Comparison of ENCODE assay signal across 12 cellular contexts in genomic region chr14:106528717-106529116, GRCh38.
DNase-seq lines count a peak whose midpoint lies in the region; ATAC-seq and TF ChIP-seq lines count a peak whose summit lies in the region.
"Had no signal": no experiment of that assay in that cellular context is flagged by ENCODE, and none has a peak within 500 bp of the region (broad histone marks: within the 10 kb centered on the region; RNA-seq: fewer than 3 reads in every experiment).

No MANE protein-coding gene starts in this region.

- H3K27ac Mint-ChIP-seq in GM23338 = no peak overlapping the region
- H3K27ac Mint-ChIP-seq in activated naive CD4-positive, alpha-beta T cell treated with anti-CD3 and anti-CD28 coated beads for 36 hours = no peak overlapping the region
- H3K27ac Mint-ChIP-seq: CD4-positive, alpha-beta T cell had no signal

- H3K4me2 ChIP-seq in GM23338 (no peak overlapping the region), mesendoderm (ENCODE audit: low read length) (no peak overlapping the region)

- no peak overlapping the region for H3K18ac ChIP-seq in mesendoderm (ENCODE audit: low read length)

- H4K5ac ChIP-seq in mesendoderm (ENCODE audit: low read length) = no peak overlapping the region

- no peak overlapping the region for H2AK5ac ChIP-seq in mesendoderm (ENCODE audit: low read length)

- H3K36me3 ChIP-seq in GM23338 (ENCODE audit: insufficient read depth) = peaks cover 28% of the 10 kb centered on the region
- H3K36me3 ChIP-seq in mesendoderm (ENCODE audit: control insufficient read depth, insufficient read depth, low read length) = no peaks in the 10 kb centered on the region
- H3K36me3 ChIP-seq: HAP-1 had no signal

- H3K4me3 Mint-ChIP-seq in GM23338 = no peak overlapping the region
- H3K4me3 Mint-ChIP-seq in activated naive CD4-positive, alpha-beta T cell treated with anti-CD3 and anti-CD28 coated beads for 36 hours = no peak overlapping the region
- H3K4me3 Mint-ChIP-seq: CD4-positive, alpha-beta T cell had no signal

- no peak overlapping the region for H4K8ac ChIP-seq in mesendoderm (ENCODE audit: low read depth, low read length)

- CTCF ChIA-PET in activated naive CD4-positive, alpha-beta T cell treated with anti-CD3 and anti-CD28 coated beads for 36 hours (lab: Charles Lee) = interaction anchor here (1.0 to 5.2 kb wide), 9 partner anchors 10 to 111 kb away, joined by 3 to 35 read pairs (median 7); no protein-coding TSS in a partner anchor

- H2AFZ ChIP-seq in GM23338 = no peak overlapping the region

- no peak for ATAC-seq in GM23338

- H3F3A ChIP-seq in GM23338 (replicated peaks; ENCODE audit: low read depth) = no peaks in the 10 kb centered on the region

- H3K36me3 Mint-ChIP-seq in GM23338 (ENCODE audit: low read depth) = peaks cover 30% of the 10 kb centered on the region
- no peaks in the 10 kb centered on the region for H3K36me3 Mint-ChIP-seq in activated naive CD4-positive, alpha-beta T cell treated with anti-CD3 and anti-CD28 coated beads for 36 hours (ENCODE audit: low read depth)

- H3K9ac ChIP-seq in mesendoderm (ENCODE audit: low read length) = no peak overlapping the region

- H2BK120ac ChIP-seq in mesendoderm (ENCODE audit: low read depth, low read length) = no peak overlapping the region

- H3K4me1 Mint-ChIP-seq in GM23338 = no peaks in the 10 kb centered on the region
- H3K4me1 Mint-ChIP-seq in activated naive CD4-positive, alpha-beta T cell treated with anti-CD3 and anti-CD28 coated beads for 36 hours (ENCODE audit: low read depth) = peaks cover 3% of the 10 kb centered on the region

- H3K4me3 ChIP-seq in GM23338 (no peak overlapping the region), mesendoderm (ENCODE audit: low read length) (no peak overlapping the region)
- H3K4me3 ChIP-seq: HAP-1 had no signal

- H3K27me3 Mint-ChIP-seq in GM23338 (ENCODE audit: insufficient read depth, low read depth, poor library complexity) = peaks cover 4% of the 10 kb centered on the region
- H3K27me3 Mint-ChIP-seq in activated naive CD4-positive, alpha-beta T cell treated with anti-CD3 and anti-CD28 coated beads for 36 hours (ENCODE audit: low read depth) = peaks cover 20% of the 10 kb centered on the region

- no peak overlapping the region for H2BK15ac ChIP-seq in mesendoderm (replicated peaks; ENCODE audit: low read depth)

- H3K79me2 ChIP-seq in GM23338 (replicated peaks; ENCODE audit: insufficient read depth) (no peaks in the 10 kb centered on the region), mesendoderm (ENCODE audit: control insufficient read depth, insufficient read depth, low read length) (no peaks in the 10 kb centered on the region)

- no peaks in the 10 kb centered on the region for H3K4me1 ChIP-seq in GM23338 (ENCODE audit: insufficient read depth)
- H3K4me1 ChIP-seq in mesendoderm (ENCODE audit: control insufficient read depth, low read depth, low read length) = no peaks in the 10 kb centered on the region
- H3K4me1 ChIP-seq: Caco-2, HAP-1 had no signal

- intact Hi-C loops in activated naive CD4-positive, alpha-beta T cell treated with anti-CD3 and anti-CD28 coated beads for 36 hours (cut with micrococcal nuclease) = no loop called here

- H4K20me1 ChIP-seq in GM23338 (replicated peaks; ENCODE audit: insufficient read depth) = no peaks in the 10 kb centered on the region

- H3K56ac ChIP-seq in mesendoderm (ENCODE audit: low read length) = no peak overlapping the region

- H3K23ac ChIP-seq in mesendoderm (ENCODE audit: low read length) = no peak overlapping the region

- H2BK5ac ChIP-seq in mesendoderm (ENCODE audit: low read length) = no peak overlapping the region

- no peaks in the 10 kb centered on the region for H3K79me1 ChIP-seq in mesendoderm (ENCODE audit: low read length)

- no CpG with 5 or more reads among the region's 2 CpGs for WGBS in mesendoderm (ENCODE audit: extremely low coverage, insufficient coverage, low lambda C conversion rate)

- no peak for TF ChIP-seq CTCF in GM23338 (conservative IDR thresholded peaks at IDR 0.05; ENCODE audit: low read depth in 2 of 2)

- H3K9me2 ChIP-seq in GM23338 (ENCODE audit: insufficient read depth) = no peaks in the 10 kb centered on the region

- H3K27me3 ChIP-seq in GM23338 (ENCODE audit: insufficient read depth) (no peaks in the 10 kb centered on the region), mesendoderm (ENCODE audit: insufficient read depth, low read length, poor library complexity) (no peaks in the 10 kb centered on the region)

- H3K9me3 Mint-ChIP-seq in GM23338 = peaks cover 85% of the 10 kb centered on the region
- H3K9me3 Mint-ChIP-seq in activated naive CD4-positive, alpha-beta T cell treated with anti-CD3 and anti-CD28 coated beads for 36 hours = peaks cover 1% of the 10 kb centered on the region
- H3K9me3 Mint-ChIP-seq: CD4-positive, alpha-beta T cell had no signal

- H3K27ac ChIP-seq in GM23338 (ENCODE audit: low read depth) (no peak overlapping the region), mesendoderm (ENCODE audit: low read depth, low read length) (no peak overlapping the region)
- H3K27ac ChIP-seq: C4-2B had no signal

- H3K4ac ChIP-seq in mesendoderm (ENCODE audit: low read depth, low read length) = no peak overlapping the region

- DNase-seq in GM23338 (ENCODE audit: low spot score) (peak; percentile 13), LHCN-M2 (ENCODE audit: low read depth) (peak; percentile 6), RKO (ENCODE audit: low spot score) (peak; percentile 3), mesendoderm (peak; percentile 10), NCI-H748 (lab: John Stamatoyannopoulos, UW; ENCODE audit: unreplicated experiment) (no peak)
- DNase-seq in stimulated activated CD4-positive, alpha-beta T cell treated with anti-CD3 and anti-CD28 coated beads, Interleukin-4, amount 100 ng/mL, for 4 hours = no peak
- no peak for DNase-seq in activated naive CD4-positive, alpha-beta T cell treated with anti-CD3 and anti-CD28 coated beads for 36 hours
- DNase-seq: AML-193; Caco-2; CD4-positive, alpha-beta T cell had no signal

TF ChIP-seq in GM23338, 12 proteins besides CTCF, POLR2A, EP300 and RAD21 (continues in another document):
- TF ChIP-seq, protein P1, sequence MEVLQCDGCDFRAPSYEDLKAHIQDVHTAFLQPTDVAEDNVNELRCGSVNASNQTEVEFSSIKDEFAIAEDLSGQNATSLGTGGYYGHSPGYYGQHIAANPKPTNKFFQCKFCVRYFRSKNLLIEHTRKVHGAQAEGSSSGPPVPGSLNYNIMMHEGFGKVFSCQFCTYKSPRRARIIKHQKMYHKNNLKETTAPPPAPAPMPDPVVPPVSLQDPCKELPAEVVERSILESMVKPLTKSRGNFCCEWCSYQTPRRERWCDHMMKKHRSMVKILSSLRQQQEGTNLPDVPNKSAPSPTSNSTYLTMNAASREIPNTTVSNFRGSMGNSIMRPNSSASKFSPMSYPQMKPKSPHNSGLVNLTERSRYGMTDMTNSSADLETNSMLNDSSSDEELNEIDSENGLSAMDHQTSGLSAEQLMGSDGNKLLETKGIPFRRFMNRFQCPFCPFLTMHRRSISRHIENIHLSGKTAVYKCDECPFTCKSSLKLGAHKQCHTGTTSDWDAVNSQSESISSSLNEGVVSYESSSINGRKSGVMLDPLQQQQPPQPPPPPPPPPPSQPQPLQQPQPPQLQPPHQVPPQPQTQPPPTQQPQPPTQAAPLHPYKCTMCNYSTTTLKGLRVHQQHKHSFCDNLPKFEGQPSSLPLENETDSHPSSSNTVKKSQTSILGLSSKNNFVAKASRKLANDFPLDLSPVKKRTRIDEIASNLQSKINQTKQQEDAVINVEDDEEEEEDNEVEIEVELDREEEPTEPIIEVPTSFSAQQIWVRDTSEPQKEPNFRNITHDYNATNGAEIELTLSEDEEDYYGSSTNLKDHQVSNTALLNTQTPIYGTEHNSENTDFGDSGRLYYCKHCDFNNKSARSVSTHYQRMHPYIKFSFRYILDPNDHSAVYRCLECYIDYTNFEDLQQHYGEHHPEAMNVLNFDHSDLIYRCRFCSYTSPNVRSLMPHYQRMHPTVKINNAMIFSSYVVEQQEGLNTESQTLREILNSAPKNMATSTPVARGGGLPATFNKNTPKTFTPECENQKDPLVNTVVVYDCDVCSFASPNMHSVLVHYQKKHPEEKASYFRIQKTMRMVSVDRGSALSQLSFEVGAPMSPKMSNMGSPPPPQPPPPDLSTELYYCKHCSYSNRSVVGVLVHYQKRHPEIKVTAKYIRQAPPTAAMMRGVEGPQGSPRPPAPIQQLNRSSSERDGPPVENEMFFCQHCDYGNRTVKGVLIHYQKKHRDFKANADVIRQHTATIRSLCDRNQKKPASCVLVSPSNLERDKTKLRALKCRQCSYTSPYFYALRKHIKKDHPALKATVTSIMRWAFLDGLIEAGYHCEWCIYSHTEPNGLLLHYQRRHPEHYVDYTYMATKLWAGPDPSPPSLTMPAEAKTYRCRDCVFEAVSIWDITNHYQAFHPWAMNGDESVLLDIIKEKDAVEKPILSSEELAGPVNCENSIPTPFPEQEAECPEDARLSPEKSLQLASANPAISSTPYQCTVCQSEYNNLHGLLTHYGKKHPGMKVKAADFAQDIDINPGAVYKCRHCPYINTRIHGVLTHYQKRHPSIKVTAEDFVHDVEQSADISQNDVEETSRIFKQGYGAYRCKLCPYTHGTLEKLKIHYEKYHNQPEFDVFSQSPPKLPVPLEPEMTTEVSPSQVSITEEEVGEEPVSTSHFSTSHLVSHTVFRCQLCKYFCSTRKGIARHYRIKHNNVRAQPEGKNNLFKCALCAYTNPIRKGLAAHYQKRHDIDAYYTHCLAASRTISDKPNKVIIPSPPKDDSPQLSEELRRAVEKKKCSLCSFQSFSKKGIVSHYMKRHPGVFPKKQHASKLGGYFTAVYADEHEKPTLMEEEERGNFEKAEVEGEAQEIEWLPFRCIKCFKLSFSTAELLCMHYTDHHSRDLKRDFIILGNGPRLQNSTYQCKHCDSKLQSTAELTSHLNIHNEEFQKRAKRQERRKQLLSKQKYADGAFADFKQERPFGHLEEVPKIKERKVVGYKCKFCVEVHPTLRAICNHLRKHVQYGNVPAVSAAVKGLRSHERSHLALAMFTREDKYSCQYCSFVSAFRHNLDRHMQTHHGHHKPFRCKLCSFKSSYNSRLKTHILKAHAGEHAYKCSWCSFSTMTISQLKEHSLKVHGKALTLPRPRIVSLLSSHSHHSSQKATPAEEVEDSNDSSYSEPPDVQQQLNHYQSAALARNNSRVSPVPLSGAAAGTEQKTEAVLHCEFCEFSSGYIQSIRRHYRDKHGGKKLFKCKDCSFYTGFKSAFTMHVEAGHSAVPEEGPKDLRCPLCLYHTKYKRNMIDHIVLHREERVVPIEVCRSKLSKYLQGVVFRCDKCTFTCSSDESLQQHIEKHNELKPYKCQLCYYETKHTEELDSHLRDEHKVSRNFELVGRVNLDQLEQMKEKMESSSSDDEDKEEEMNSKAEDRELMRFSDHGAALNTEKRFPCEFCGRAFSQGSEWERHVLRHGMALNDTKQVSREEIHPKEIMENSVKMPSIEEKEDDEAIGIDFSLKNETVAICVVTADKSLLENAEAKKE (CRISPR knock-in tag; IDR thresholded peaks at IDR 0.05) = no peak

Comparison
In these comparisons a context has a peak if more than half of its experiments do, and no peak if none do; other contexts are left out.
1. DNase-seq: peak in GM23338 (single experiment), LHCN-M2 (single experiment), RKO (single experiment) and mesendoderm (single experiment); none in NCI-H748 (single experiment), stimulated activated CD4-positive, alpha-beta T cell treated with anti-CD3 and anti-CD28 coated beads, Interleukin-4, amount 100 ng/mL, for 4 hours (0 of 2) and activated naive CD4-positive, alpha-beta T cell treated with anti-CD3 and anti-CD28 coated beads for 36 hours (single experiment).